Comparison of ENCODE assay signal across 24 cellular contexts in genomic region chr1:109243221-109243620, GRCh38.
"Had no signal": no experiment of that assay in that cellular context is flagged by ENCODE, and none has a peak within 500 bp of the region (broad histone marks: within the 10 kb centered on the region; RNA-seq: fewer than 3 reads in every experiment).

No MANE protein-coding gene starts in this region.

- H3K9me3 ChIP-seq: breast epithelium, gastrocnemius medialis, heart left ventricle, mucosa of descending colon, neutrophil, thyroid gland had no signal

- ATAC-seq: activated CD8-positive, alpha-beta T cell treated with anti-CD3 and anti-CD28 coated beads, Interleukin-2, amount 10 ng/mL, durations not matched to agents 7 days and 5 days; esophagus mucosa; heart left ventricle; mucosa of descending colon; T-cell had no signal

- H3K4me3 ChIP-seq: gastrocnemius medialis, heart left ventricle, mucosa of descending colon, thyroid gland had no signal

- DNase-seq: activated CD4-positive, alpha-beta T cell treated with anti-CD3 and anti-CD28 coated beads, Interleukin-2, amount 10 ng/mL, durations not matched to agents 7 days and 5 days; activated CD8-positive, alpha-beta T cell treated with anti-CD3 and anti-CD28 coated beads, Interleukin-2, amount 10 ng/mL, durations not matched to agents 7 days and 5 days; activated effector memory CD4-positive, alpha-beta T cell treated with Interleukin-2 at 50 U/mL for 16 hours; activated naive CD4-positive, alpha-beta T cell treated with anti-CD3 and anti-CD28 coated beads, Interleukin-2, amount 10 ng/mL, durations not matched to agents 7 days and 5 days; activated T-cell treated with anti-CD3 and anti-CD28 coated beads, Interleukin-2, amount 50 U/mL, for 48 hours; aorta; effector CD4-positive, alpha-beta T cell; gastrocnemius medialis; heart left ventricle; immature natural killer cell; mesenchymal stem cell; mucosa of descending colon; naive B cell; stimulated activated CD4-positive, alpha-beta T cell treated with anti-CD3 and anti-CD28 coated beads, Interleukin-12 subunit alpha, Interleukin-12 subunit beta, amount 100 ng/mL, for 4 hours; stimulated activated CD4-positive, alpha-beta T cell treated with anti-CD3 and anti-CD28 coated beads, Interleukin-1b, Interleukin-23, amount 100 ng/mL, for 48 hours; stimulated activated CD8-positive, alpha-beta memory T cell treated with anti-CD3 and anti-CD28 coated beads, Interleukin-4, amount 100 ng/mL, for 48 hours; stimulated activated naive CD4-positive, alpha-beta T cell; T-helper 9 cell; thyroid gland had no signal

- H3K79me2 ChIP-seq: parathyroid adenoma had no signal

- H3K4me1 ChIP-seq: breast epithelium had no signal

- H3K27ac ChIP-seq: heart left ventricle, neutrophil, parathyroid adenoma, thyroid gland had no signal

- H3K9ac ChIP-seq: parathyroid adenoma had no signal

- H3K27me3 ChIP-seq: breast epithelium, gastrocnemius medialis, thyroid gland had no signal

- H2AFZ ChIP-seq: parathyroid adenoma had no signal
